In the genomic region with DNA sequence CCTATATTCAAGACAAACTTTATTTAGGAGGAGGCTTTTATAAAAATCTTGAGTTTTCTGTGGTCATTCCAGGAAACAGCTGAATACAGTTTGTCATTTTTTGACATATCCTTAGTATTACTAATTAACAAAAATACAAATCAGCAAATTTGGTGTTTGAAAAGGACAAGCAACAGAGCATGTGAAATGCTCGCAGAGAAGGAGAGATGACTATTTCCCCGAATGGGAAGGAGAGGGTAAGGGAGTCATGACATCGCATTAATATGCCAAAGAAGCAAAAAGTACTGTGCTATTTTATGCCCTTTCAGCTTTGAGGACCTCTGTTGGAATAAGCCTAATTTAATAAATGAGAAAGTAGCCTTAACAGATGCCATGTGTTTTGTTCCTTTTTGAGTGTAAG, we compare ENCODE assay signal across 12 cellular contexts. TPM values are rescaled to one million over a fixed set of nuclear protein-coding genes. Genes with fewer than 3 reads are reported as not detected.
DNase-seq lines count a peak whose midpoint lies in the region; ATAC-seq, FAIRE-seq and TF ChIP-seq lines count a peak whose summit lies in the region.
"Had no signal": no experiment of that assay in that cellular context is flagged by ENCODE, and none has a peak within 500 bp of the region (broad histone marks: within the 10 kb centered on the region; RNA-seq: fewer than 3 reads in every experiment).

No MANE protein-coding gene starts in this region.

- H4K20me1 ChIP-seq in PC-9 (ENCODE audit: insufficient read depth), result no peaks in the 10 kb centered on the region

- no peaks in the 10 kb centered on the region for H3F3A ChIP-seq in PC-9 (ENCODE audit: insufficient read depth, low read depth)

- peaks cover 56% of the 10 kb centered on the region for H3K79me2 ChIP-seq in PC-9 (ENCODE audit: low read depth)

- peak overlapping the region; percentile 92 for H3K4me3 Mint-ChIP-seq in activated T-cell treated with anti-CD3 and anti-CD28 coated beads, Interleukin-2, amount 50 U/mL, for 24 hours
- peak overlapping the region; percentile 27 to 49 for H3K4me3 Mint-ChIP-seq in effector memory CD8-positive, alpha-beta T cell

- H3K9me3 ChIP-seq in PC-9 (ENCODE audit: insufficient read depth, low read depth) (no peaks in the 10 kb centered on the region), psoas muscle (no peaks in the 10 kb centered on the region), pancreas (no peaks in the 10 kb centered on the region)

- POLR2A ChIA-PET in PC-9 (lab: Charles Lee; ENCODE audit: unreplicated experiment), result no interaction called here

- 93 to 95% (median 94%) methylated on average over 3 of the region's 3 CpGs for WGBS in psoas muscle, 3 donors
- 78 to 90% methylated on average over 3 of the region's 3 CpGs for WGBS in pancreas, 2 donors

- H3K4me1 Mint-ChIP-seq in activated T-cell treated with anti-CD3 and anti-CD28 coated beads, Interleukin-2, amount 50 U/mL, for 24 hours (ENCODE audit: low read depth), result peaks cover 47% of the 10 kb centered on the region
- peaks cover 14 to 25% of the 10 kb centered on the region in 2 donors for H3K4me1 Mint-ChIP-seq in effector memory CD8-positive, alpha-beta T cell (ENCODE audit: low read depth in 2 of 2)

- CTCF ChIA-PET in PC-9 (lab: Charles Lee), result no interaction called here

- peaks cover 24% of the 10 kb centered on the region for H3K9me3 Mint-ChIP-seq in activated T-cell treated with anti-CD3 and anti-CD28 coated beads, Interleukin-2, amount 50 U/mL, for 24 hours
- H3K9me3 Mint-ChIP-seq in effector memory CD8-positive, alpha-beta T cell, result no peaks in the 10 kb centered on the region

- no TSS peak for BruUV-seq in PC-9 (replicated peaks; lab: Mats Ljungman, UMichigan)

- intact Hi-C loops in PC-9 (cut with micrococcal nuclease; ENCODE audit: unreplicated experiment) (loop anchor here (5.0 to 10.0 kb wide), 4 partner anchors 94 to 654 kb away; no protein-coding TSS in a partner anchor), psoas muscle (cut with DNase I) (loop anchor here (5.0 to 10.0 kb wide), 3 partner anchors 172 to 497 kb away; partner anchors contain the start of genes ERCC8 (in 2 of the 2), NDUFAF2 (in 2 of the 2) and ZSWIM6 (in 1 of the 2)), pancreas (cut with DNase I) (no loop called here)

- peaks cover 26% of the 10 kb centered on the region for H3K36me3 ChIP-seq in PC-9 (ENCODE audit: low read depth)
- peaks cover 4 to 27% of the 10 kb centered on the region in 2 donors for H3K36me3 ChIP-seq in psoas muscle (ENCODE audit: insufficient read depth in 1 of 2, low read depth in 1 of 2)
- peaks cover 0 to 2% (median 0%) of the 10 kb centered on the region in 3 donors for H3K36me3 ChIP-seq in pancreas

- ATAC-seq in effector memory CD8-positive, alpha-beta T cell (replicated peaks), result no peak
- ATAC-seq in psoas muscle (no peak), pancreas (no peak)

- no peak for FAIRE-seq in pancreas (lab: Jason Lieb, UNC)

- peak overlapping the region; percentile 90 for H3K4me2 ChIP-seq in PC-9

- H3K9me2 ChIP-seq in PC-9 (ENCODE audit: insufficient read depth), result no peaks in the 10 kb centered on the region

- DNase-seq in activated T-cell treated with anti-CD3 and anti-CD28 coated beads, Interleukin-2, amount 50 U/mL, for 24 hours, result no peak
- no peak for DNase-seq in activated T-cell treated with anti-CD3 and anti-CD28 coated beads, Interleukin-2, amount 50 U/mL, for 1 hour
- no peak for DNase-seq in PC-9
- DNase-seq in effector memory CD8-positive, alpha-beta T cell, result no peak
- DNase-seq in psoas muscle, result no peak
- DNase-seq in H4 (ENCODE audit: low spot score), result no peak
- no peak for DNase-seq in iPS-NIHi11 (ENCODE audit: low spot score)
- no peak for DNase-seq in pancreas
- DNase-seq: amygdala, NCI-H1092 treated with DMSO at 0.1 percent for 48 hours, NCI-H774, WERI-Rb-1 had no signal

- H2AFZ ChIP-seq in PC-9, result no peak overlapping the region

- H3K27ac ChIP-seq in PC-9 (no peak overlapping the region), psoas muscle (no peak overlapping the region), pancreas (no peak overlapping the region)
- H3K27ac ChIP-seq: WERI-Rb-1 had no signal

- TF ChIP-seq CTCF in PC-9 (conservative IDR thresholded peaks at IDR 0.05) (no peak), psoas muscle (IDR thresholded peaks at IDR 0.05) (no peak), pancreas (IDR thresholded peaks at IDR 0.05) (no peak)

- H3K27me3 ChIP-seq in PC-9 (ENCODE audit: insufficient read depth, low read depth) (no peaks in the 10 kb centered on the region), psoas muscle (ENCODE audit: insufficient read depth in 3 of 3, low read length in 2 of 3) (no peaks in the 10 kb centered on the region), pancreas (no peaks in the 10 kb centered on the region)

- H3K4me3 ChIP-seq in PC-9 (peak overlapping the region; percentile 95; the same call in 1 of the 2 replicates), psoas muscle (peak overlapping the region; percentile 82), pancreas (no peak overlapping the region)

- H3K4me1 ChIP-seq in PC-9 (replicated peaks; ENCODE audit: insufficient read depth), result peaks cover 30% of the 10 kb centered on the region
- H3K4me1 ChIP-seq in psoas muscle, result peaks cover 15% of the 10 kb centered on the region
- H3K4me1 ChIP-seq in pancreas, result peaks cover 6 to 28% (median 25%) of the 10 kb centered on the region in 3 donors

- H3K27me3 Mint-ChIP-seq in activated T-cell treated with anti-CD3 and anti-CD28 coated beads, Interleukin-2, amount 50 U/mL, for 24 hours, result no peaks in the 10 kb centered on the region
- no peaks in the 10 kb centered on the region for H3K27me3 Mint-ChIP-seq in effector memory CD8-positive, alpha-beta T cell

- peaks cover 74% of the 10 kb centered on the region for H3K36me3 Mint-ChIP-seq in activated T-cell treated with anti-CD3 and anti-CD28 coated beads, Interleukin-2, amount 50 U/mL, for 24 hours (ENCODE audit: low read depth)
- H3K36me3 Mint-ChIP-seq in effector memory CD8-positive, alpha-beta T cell (ENCODE audit: insufficient read depth), result peaks cover 37% of the 10 kb centered on the region

- H3K27ac Mint-ChIP-seq in activated T-cell treated with anti-CD3 and anti-CD28 coated beads, Interleukin-2, amount 50 U/mL, for 24 hours, result peak overlapping the region; percentile 89
- no peak overlapping the region for H3K27ac Mint-ChIP-seq in effector memory CD8-positive, alpha-beta T cell

RNA-seq across cellular contexts. Expression of gene SMIM15, which starts 1.8 kb away (rescaled TPM):
- total RNA-seq in PC-9 (2021), result 50.6 and 58.2 TPM in 2 replicates
- 10 to 100 TPM; 10.6 to 19.3 (median 14.5) TPM for total RNA-seq in psoas muscle
- polyA plus RNA-seq in psoas muscle, result 10 to 100 TPM in 2 of 3 donors, 1 to 10 TPM in 1; 7.0 to 48.7 (median 19.4) TPM
- 32.7 and 59.9 TPM in 2 replicates for total RNA-seq in H4 (2014; rRNA removed; shearing (Covaris generic))
- total RNA-seq in pancreas, result 10 to 100 TPM; 20.6 to 36.4 (median 26.3) TPM
- 10 to 100 TPM; 14.4 to 16.2 TPM for polyA plus RNA-seq in pancreas

Comparison
In these comparisons a context has a peak if more than half of its experiments do, and no peak if none do; other contexts are left out.
1. H3K4me3 ChIP-seq: peak in PC-9 (single experiment) and psoas muscle (single experiment); none in pancreas (0 of 4).
2. intact Hi-C loops: an anchor here in PC-9 (5.0 to 10.0 kb wide) and psoas muscle (5.0 to 10.0 kb wide); none called in pancreas.